Comparison of ENCODE assay signal across 1 cellular context in the genomic region with DNA sequence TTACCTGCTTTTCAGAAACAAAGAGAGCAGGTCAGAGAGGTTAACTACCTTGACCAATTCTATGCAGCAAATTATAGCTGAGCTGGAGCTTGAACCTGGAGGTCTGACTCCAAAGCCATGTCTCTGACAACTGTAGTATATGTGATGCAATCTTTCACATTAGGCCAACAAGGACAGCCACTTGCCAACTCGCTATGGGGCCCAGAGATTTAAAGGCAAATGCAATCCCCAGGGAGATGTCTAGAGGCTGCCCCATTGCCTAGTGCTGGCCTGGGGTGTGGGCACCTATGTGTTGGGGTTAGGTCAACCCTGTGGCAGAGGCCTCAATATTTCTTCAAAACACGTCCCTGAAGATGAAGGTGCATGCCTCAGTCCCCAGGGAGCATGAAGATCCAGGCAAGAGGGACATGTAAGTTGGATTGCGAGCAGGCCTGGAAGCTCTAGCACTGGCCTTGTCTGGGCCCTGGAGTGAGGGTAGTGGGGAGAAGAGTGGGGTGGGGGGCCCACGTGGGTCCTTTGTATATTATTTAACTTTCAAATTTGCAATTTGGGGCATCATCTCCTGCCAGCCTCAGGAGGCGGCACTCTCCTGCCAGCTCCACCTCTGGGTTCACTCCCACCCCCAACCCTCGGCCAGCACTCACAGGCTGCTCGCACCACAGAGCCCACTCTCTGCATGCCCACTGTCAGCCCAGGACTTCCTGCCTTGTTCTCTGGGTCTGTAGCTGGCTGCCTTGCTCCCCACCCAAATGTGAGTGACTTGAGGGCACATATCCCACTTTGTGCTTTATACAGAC.
A peak's percentile ranks its signal among the peaks of the same experiment; 100 is the strongest.
TF ChIP-seq lines count a peak whose summit lies in the region.

No MANE protein-coding gene starts in this region.

TF ChIP-seq in IMR-90, 13 proteins besides CTCF, POLR2A, EP300 and RAD21:
- TF ChIP-seq MXI1 (IDR thresholded peaks at IDR 0.05; ENCODE audit: borderline replicate concordance, low read depth, low read length) (no peak), MAFK (IDR thresholded peaks at IDR 0.05; ENCODE audit: low read depth, low read length) (no peak), RCOR1 (IDR thresholded peaks at IDR 0.05; ENCODE audit: insufficient replicate concordance, low read length) (no peak), CEBPB (IDR thresholded peaks at IDR 0.05; ENCODE audit: low read depth, low read length) (peak; percentile 65; the same call in 1 of the 2 replicates), SMC3 (IDR thresholded peaks at IDR 0.05; ENCODE audit: low read depth, low read length) (no peak)
